In genomic region chr17:42422412-42422957, GRCh38 we compare ENCODE assay signal across 8 cellular contexts. TPM values are rescaled to one million over a fixed set of nuclear protein-coding genes. Genes with fewer than 3 reads are reported as not detected.
DNase-seq lines count a peak whose midpoint lies in the region; FAIRE-seq and TF ChIP-seq lines count a peak whose summit lies in the region.

No MANE protein-coding gene starts in this region.

- TF ChIP-seq CTCF in astrocyte of the spinal cord (IDR thresholded peaks at IDR 0.05; ENCODE audit: low read depth, low read length) (no peak), keratinocyte (optimal IDR thresholded peaks at IDR 0.05 in 1 of 3, IDR thresholded peaks at IDR 0.05 in 1 of 3, conservative IDR thresholded peaks at IDR 0.05 in 1 of 3; ENCODE audit: extremely low read depth in 1 of 3, insufficient read depth in 2 of 3, low read length in 3 of 3) (peak in 1 of 3 experiments; percentile 1)

- no peaks in the 10 kb centered on the region for H3K9me1 ChIP-seq in keratinocyte (ENCODE audit: control insufficient read depth, extremely low read depth, insufficient read depth, low read length)

- H3K9me3 ChIP-seq in NT2/D1 (ENCODE audit: insufficient read depth, low read length) (no peaks in the 10 kb centered on the region), keratinocyte (ENCODE audit: control insufficient read depth, low read depth, low read length) (no peaks in the 10 kb centered on the region)

- dilution Hi-C loops in keratinocyte (cut with MboI; ENCODE audit: extremely low pct_ligation_motif_present, low sequenced_read_pairs), result no loop called here

- peak overlapping the region; percentile 99 for H3K4me3 ChIP-seq in NT2/D1 (ENCODE audit: insufficient read length, low read depth)
- peak overlapping the region; percentile 99 for H3K4me3 ChIP-seq in astrocyte of the spinal cord (ENCODE audit: low read depth, low read length)
- peak overlapping the region; percentile 92 to 97 (median 94) for H3K4me3 ChIP-seq in keratinocyte (ENCODE audit: control insufficient read depth in 2 of 3, extremely low read depth in 1 of 3, insufficient read depth in 2 of 3, low read depth in 1 of 3, low read length in 3 of 3)

- DNase-seq in ELF-1 (ENCODE audit: low read depth, low spot score) (peak; percentile 63), NT2/D1 (ENCODE audit: low read depth, low spot score) (no peak), astrocyte of the spinal cord (ENCODE audit: low read depth, low spot score) (no peak), keratinocyte (ENCODE audit: low read depth, low spot score) (no peak), hepatic stellate cell (ENCODE audit: low spot score) (no peak), retina (no peak), T-helper 9 cell (no peak)
- peak; percentile 40 for DNase-seq in stimulated activated CD4-positive, alpha-beta T cell treated with anti-CD3 and anti-CD28 coated beads, Interleukin-4, amount 100 ng/mL, for 1 hour

- in situ Hi-C loops in astrocyte of the spinal cord (cut with HindIII; ENCODE audit: low sequenced_read_pairs), result no loop called here

- no peaks in the 10 kb centered on the region for H3K27me3 ChIP-seq in NT2/D1 (ENCODE audit: insufficient read depth, insufficient read length)
- H3K27me3 ChIP-seq in keratinocyte (ENCODE audit: control insufficient read depth, extremely low read depth, insufficient read depth, low read length), result no peaks in the 10 kb centered on the region

- H3K36me3 ChIP-seq in NT2/D1 (ENCODE audit: insufficient read depth, insufficient read length, low read length), result peaks cover 36% of the 10 kb centered on the region
- H3K36me3 ChIP-seq in keratinocyte (ENCODE audit: control insufficient read depth in 2 of 2, extremely low read depth in 1 of 2, insufficient read depth in 2 of 2, low read length in 2 of 2), result peaks cover 0 to 7% of the 10 kb centered on the region in 2 experiments

- H4K20me1 ChIP-seq in keratinocyte (ENCODE audit: control insufficient read depth, extremely low read depth, insufficient read depth, low read length), result peaks cover 29% of the 10 kb centered on the region

- peaks cover 56% of the 10 kb centered on the region for H3K79me2 ChIP-seq in keratinocyte (ENCODE audit: control insufficient read depth, insufficient read depth, low read length)

- peak overlapping the region; percentile 80 for H3K27ac ChIP-seq in keratinocyte (ENCODE audit: control insufficient read depth, insufficient read depth, low read length)

- peak overlapping the region; percentile 41 for H3K4me2 ChIP-seq in keratinocyte (ENCODE audit: control insufficient read depth, extremely low read depth, insufficient read depth, low read depth, low read length)

- no peak for FAIRE-seq in keratinocyte (lab: Jason Lieb, UNC)

- no peak overlapping the region for H2AFZ ChIP-seq in keratinocyte (ENCODE audit: control insufficient read depth, low read length)

- H3K9ac ChIP-seq in NT2/D1 (ENCODE audit: insufficient read length, low read depth) (peak overlapping the region; percentile 98), keratinocyte (ENCODE audit: control insufficient read depth, extremely low read depth, insufficient read depth, low read length) (peak overlapping the region; percentile 90)

- H3K4me1 ChIP-seq in NT2/D1 (ENCODE audit: insufficient read depth, insufficient read length) (peaks cover 15% of the 10 kb centered on the region), keratinocyte (ENCODE audit: control insufficient read depth, extremely low read depth, insufficient read depth, low read length) (peaks cover 35% of the 10 kb centered on the region)

RNA-seq across cellular contexts. Expression of gene CAVIN1, which starts 0.6 kb away (rescaled TPM):
- polyA plus RNA-seq in keratinocyte, result 172 to 237 TPM (median 190 TPM) in 3 replicates
- polyA plus RNA-seq in keratinocyte (2011; ENCODE audit: low read depth), result 43.7 TPM
- 134 and 236 TPM in 2 replicates for polyA plus RNA-seq in keratinocyte (2011; cell fraction: cytosol; rRNA removed)
- 203 and 264 TPM in 2 replicates for polyA plus RNA-seq in keratinocyte (2011; cell fraction: nucleus; rRNA removed)
- polyA plus RNA-seq in keratinocyte (2012; ENCODE audit: low replicate concordance), result 65.9 and 369 TPM in 2 replicates
- 128 to 158 TPM (median 146 TPM) in 3 replicates for polyA minus RNA-seq in keratinocyte
- 419 TPM for polyA minus RNA-seq in keratinocyte (2011; cell fraction: cytosol; rRNA and poly(A)+ RNA removed)
- polyA minus RNA-seq in keratinocyte (2011; cell fraction: nucleus; rRNA and poly(A)+ RNA removed), result 148 and 193 TPM in 2 replicates

RNA-seq across cellular contexts. Expression of gene STAT3, which starts 34.2 kb away (rescaled TPM):
- 30.6 to 55.8 TPM (median 37.4 TPM) in 3 replicates for polyA plus RNA-seq in keratinocyte
- 36.5 TPM for polyA plus RNA-seq in keratinocyte (2011; ENCODE audit: low read depth)
- polyA plus RNA-seq in keratinocyte (2011; cell fraction: cytosol; rRNA removed), result 40.0 and 43.3 TPM in 2 replicates
- 68.3 and 77.9 TPM in 2 replicates for polyA plus RNA-seq in keratinocyte (2011; cell fraction: nucleus; rRNA removed)
- polyA plus RNA-seq in keratinocyte (2012; ENCODE audit: low replicate concordance), result 44.6 and 57.8 TPM in 2 replicates
- polyA minus RNA-seq in keratinocyte, result 70.0 to 118 TPM (median 78.5 TPM) in 3 replicates
- 59.5 TPM for polyA minus RNA-seq in keratinocyte (2011; cell fraction: cytosol; rRNA and poly(A)+ RNA removed)
- polyA minus RNA-seq in keratinocyte (2011; cell fraction: nucleus; rRNA and poly(A)+ RNA removed), result 45.8 and 80.0 TPM in 2 replicates

RNA-seq across cellular contexts. Expression of gene ATP6V0A1, which starts 36.2 kb away (rescaled TPM):
- 24.0 to 43.7 TPM (median 41.9 TPM) in 3 replicates for polyA plus RNA-seq in keratinocyte
- polyA plus RNA-seq in keratinocyte (2011; ENCODE audit: low read depth), result 81.1 TPM
- 29.9 and 32.5 TPM in 2 replicates for polyA plus RNA-seq in keratinocyte (2011; cell fraction: cytosol; rRNA removed)
- 212 and 232 TPM in 2 replicates for polyA plus RNA-seq in keratinocyte (2011; cell fraction: nucleus; rRNA removed)
- 33.5 and 52.8 TPM in 2 replicates for polyA plus RNA-seq in keratinocyte (2012; ENCODE audit: low replicate concordance)
- polyA minus RNA-seq in keratinocyte, result 112 to 261 TPM (median 142 TPM) in 3 replicates
- 34.3 TPM for polyA minus RNA-seq in keratinocyte (2011; cell fraction: cytosol; rRNA and poly(A)+ RNA removed)
- 203 and 207 TPM in 2 replicates for polyA minus RNA-seq in keratinocyte (2011; cell fraction: nucleus; rRNA and poly(A)+ RNA removed)

Comparison
In these comparisons a context has a peak if more than half of its experiments do, and no peak if none do; other contexts are left out.
1. DNase-seq: peak in ELF-1 (single experiment) and stimulated activated CD4-positive, alpha-beta T cell treated with anti-CD3 and anti-CD28 coated beads, Interleukin-4, amount 100 ng/mL, for 1 hour (single experiment); none in NT2/D1 (single experiment), astrocyte of the spinal cord (single experiment), keratinocyte (single experiment), hepatic stellate cell (single experiment), retina (single experiment) and T-helper 9 cell (single experiment).
2. Peak in every context shown above with its lines, with median percentiles within 50 percentile points of each other: H3K4me3 ChIP-seq.